In genomic region chr7:66321283-66321682, GRCh38 we compare ENCODE assay signal across 28 cellular contexts.
A peak's percentile ranks its signal among the peaks of the same experiment; 100 is the strongest.
DNase-seq lines count a peak whose midpoint lies in the region; ATAC-seq and TF ChIP-seq lines count a peak whose summit lies in the region.
"Had no signal": no experiment of that assay in that cellular context is flagged by ENCODE, and none has a peak within 500 bp of the region (broad histone marks: within the 10 kb centered on the region; RNA-seq: fewer than 3 reads in every experiment).

No MANE protein-coding gene starts in this region.

- no TSS peak for BruUV-seq in mammary epithelial cell (replicated peaks; lab: Mats Ljungman, UMichigan)

- peaks cover 29% of the 10 kb centered on the region for H3K9me3 Mint-ChIP-seq in endodermal cell

- no peak for TF ChIP-seq CTCF in mammary epithelial cell (conservative IDR thresholded peaks at IDR 0.05 in 1 of 2, IDR thresholded peaks at IDR 0.05 in 1 of 2; ENCODE audit: extremely low read depth in 1 of 2, insufficient read depth in 1 of 2, low read depth in 1 of 2, low read length in 2 of 2)
- no peak for TF ChIP-seq CTCF in breast epithelium (IDR thresholded peaks at IDR 0.05)
- no peak for TF ChIP-seq CTCF in endodermal cell (conservative IDR thresholded peaks at IDR 0.05)

- dilution Hi-C loops in mammary epithelial cell (cut with HindIII; ENCODE audit: low sequenced_read_pairs): no loop called here

- peaks cover 41% of the 10 kb centered on the region for H3K36me3 Mint-ChIP-seq in endodermal cell (ENCODE audit: low read depth)
- H3K36me3 Mint-ChIP-seq: activated naive CD4-positive, alpha-beta T cell treated with anti-CD3 and anti-CD28 coated beads, Interleukin-2, amount 10 ng/mL, durations not matched to agents 7 days and 5 days; natural killer cell had no signal

- no peak overlapping the region for H3K4me2 ChIP-seq in mammary epithelial cell (ENCODE audit: insufficient read depth, low read depth, low read length)
- H3K4me2 ChIP-seq: GM23338, KMS-11 had no signal

- H3K27me3 ChIP-seq in mammary epithelial cell (ENCODE audit: insufficient read depth, low read length) (no peaks in the 10 kb centered on the region), breast epithelium (no peaks in the 10 kb centered on the region), endodermal cell (ENCODE audit: control insufficient read depth, insufficient read depth, low read length, poor library complexity, severe bottlenecking) (no peaks in the 10 kb centered on the region), SJCRH30 (no peaks in the 10 kb centered on the region)
- H3K27me3 ChIP-seq: cardiac muscle cell, tibial nerve had no signal

- intact Hi-C loops in mammary epithelial cell (cut with micrococcal nuclease) (no loop called here), breast epithelium (cut with DNase I; ENCODE audit: low total_unique reads) (no loop called here)

- peak; percentile 58 for ATAC-seq in left lobe of liver
- ATAC-seq in HG02798 (IDR thresholded peaks at IDR 0.05; ENCODE audit: poor library complexity, unreplicated experiment): no peak
- no peak for ATAC-seq in HG03097 (IDR thresholded peaks at IDR 0.05; ENCODE audit: low FRiP score, unreplicated experiment)
- ATAC-seq: CD8-positive, alpha-beta T cell; GM23338; natural killer cell had no signal

- no peak for TF ChIP-seq POLR2A in breast epithelium (IDR thresholded peaks at IDR 0.05)

- H3K36me3 ChIP-seq in mammary epithelial cell (ENCODE audit: insufficient read depth, low read length): peaks cover 4% of the 10 kb centered on the region
- H3K36me3 ChIP-seq in breast epithelium: no peaks in the 10 kb centered on the region
- peaks cover 23% of the 10 kb centered on the region for H3K36me3 ChIP-seq in endodermal cell (ENCODE audit: control insufficient read depth, insufficient read depth, low read length)
- H3K36me3 ChIP-seq in SJCRH30: no peaks in the 10 kb centered on the region
- H3K36me3 ChIP-seq: cardiac muscle cell, tibial nerve had no signal

- H3K9me3 ChIP-seq in mammary epithelial cell (replicated peaks; ENCODE audit: insufficient read depth, low read length): peaks cover 6% of the 10 kb centered on the region
- no peaks in the 10 kb centered on the region for H3K9me3 ChIP-seq in breast epithelium
- H3K9me3 ChIP-seq in endodermal cell (ENCODE audit: control insufficient read depth, low read length): peaks cover 41% of the 10 kb centered on the region
- peaks cover 8% of the 10 kb centered on the region; the same call in 1 of the 2 replicates for H3K9me3 ChIP-seq in SJCRH30 (replicated peaks)

- peak; percentile 34 for DNase-seq in mammary epithelial cell
- no peak for DNase-seq in breast epithelium (ENCODE audit: low spot score in 2 of 2)
- no peak for DNase-seq in endodermal cell
- DNase-seq in left lobe of liver (ENCODE audit: low spot score): no peak
- no peak for DNase-seq in SJCRH30
- DNase-seq in hippocampal formation (lab: John Stamatoyannopoulos, UW): no peak
- DNase-seq: activated B cell treated with CpG ODN at 0.5 μM for 24 hours; activated naive CD4-positive, alpha-beta T cell treated with anti-CD3 and anti-CD28 coated beads, Interleukin-2, amount 10 ng/mL, durations not matched to agents 7 days and 5 days; amygdala; CD8-positive, alpha-beta T cell; GDM1; kidney glomerular epithelial cell; natural killer cell; NCI-H1048; NCI-H2029 treated with DMSO at 0.1 percent for 48 hours; NCI-H226; NCI-H774; stimulated activated CD4-positive, alpha-beta T cell treated with anti-CD3 and anti-CD28 coated beads, Interleukin-12 subunit alpha, Interleukin-12 subunit beta, amount 100 ng/mL, for 4 hours had no signal

- no peak overlapping the region for H2AFZ ChIP-seq in mammary epithelial cell (ENCODE audit: low read depth, low read length)
- H2AFZ ChIP-seq: GM23338 had no signal

- H3K4me1 ChIP-seq in mammary epithelial cell (ENCODE audit: insufficient read depth, low read length) (no peaks in the 10 kb centered on the region), breast epithelium (no peaks in the 10 kb centered on the region), endodermal cell (ENCODE audit: control insufficient read depth, insufficient read depth, low read length) (no peaks in the 10 kb centered on the region), SJCRH30 (peaks cover 4% of the 10 kb centered on the region; the same call in 1 of the 2 replicates)

- no peak overlapping the region for H3K27ac Mint-ChIP-seq in endodermal cell
- H3K27ac Mint-ChIP-seq: activated B cell treated with CpG ODN at 0.5 μM for 24 hours; activated naive CD4-positive, alpha-beta T cell treated with anti-CD3 and anti-CD28 coated beads, Interleukin-2, amount 10 ng/mL, durations not matched to agents 7 days and 5 days; activated T-helper 1 cell treated with anti-CD3 and anti-CD28 coated beads, Interleukin-12 subunit alpha, Interleukin-12 subunit beta, Interleukin-2, Interleukin-4 antibody, amounts not matched to agents 30 ng/mL and 10 ng/mL and 1 ng/mL, durations not matched to agents 14 hours and 24 hours and 36 hours; CD8-positive, alpha-beta T cell; GM23338; mesothelial cell of epicardium; natural killer cell; stimulated activated naive CD8-positive, alpha-beta T cell treated with anti-CD3 and anti-CD28 coated beads, Interleukin-15, Interleukin-2, amounts not matched to agents 100 ng/mL and 50 ng/mL, for 24 hours had no signal

- H3K9ac ChIP-seq in mammary epithelial cell (ENCODE audit: insufficient read depth, low read length) (no peak overlapping the region), endodermal cell (ENCODE audit: extremely low read depth, low read length, poor library complexity, severe bottlenecking) (no peak overlapping the region)
- H3K9ac ChIP-seq: KMS-11 had no signal

- H3K4me3 ChIP-seq in mammary epithelial cell (replicated peaks in 1 of 3; ENCODE audit: insufficient read depth in 1 of 3, low read depth in 2 of 3, low read length in 3 of 3) (no peak overlapping the region), breast epithelium (no peak overlapping the region), endodermal cell (ENCODE audit: low read length) (peak overlapping the region; percentile 41), SJCRH30 (no peak overlapping the region)
- H3K4me3 ChIP-seq: cardiac muscle cell, coronary artery, GM23338, tibial nerve had no signal

- H3K4me1 Mint-ChIP-seq in endodermal cell: peaks cover 11% of the 10 kb centered on the region
- H3K4me1 Mint-ChIP-seq: activated naive CD4-positive, alpha-beta T cell treated with anti-CD3 and anti-CD28 coated beads, Interleukin-2, amount 10 ng/mL, durations not matched to agents 7 days and 5 days; natural killer cell had no signal

- H4K20me1 ChIP-seq in mammary epithelial cell (ENCODE audit: insufficient read depth, low read length): no peaks in the 10 kb centered on the region

- H3K27ac ChIP-seq in mammary epithelial cell (ENCODE audit: insufficient read depth, low read depth, low read length) (no peak overlapping the region), breast epithelium (no peak overlapping the region), endodermal cell (ENCODE audit: low read depth, low read length) (no peak overlapping the region), SJCRH30 (no peak overlapping the region)
- H3K27ac ChIP-seq: cardiac muscle cell, coronary artery, KMS-11, tibial nerve had no signal

- in situ Hi-C loops in mammary epithelial cell (cut with MboI; ENCODE audit: low sequenced_read_pairs in 2 of 2): no loop called here

- peaks cover 32% of the 10 kb centered on the region for H3K79me2 ChIP-seq in mammary epithelial cell (ENCODE audit: insufficient read depth, low read length)

- CTCF ChIA-PET in mammary epithelial cell (lab: Charles Lee; ENCODE audit: low non-redundant PET): interaction anchor here (0.7 kb wide), 1 partner anchor 219 kb away, joined by 4 read pairs; no protein-coding TSS in a partner anchor

- H3K4me3 Mint-ChIP-seq in endodermal cell: no peak overlapping the region
- H3K4me3 Mint-ChIP-seq: activated B cell treated with CpG ODN at 0.5 μM for 24 hours; activated naive CD4-positive, alpha-beta T cell treated with anti-CD3 and anti-CD28 coated beads, Interleukin-2, amount 10 ng/mL, durations not matched to agents 7 days and 5 days; activated T-helper 1 cell treated with anti-CD3 and anti-CD28 coated beads, Interleukin-12 subunit alpha, Interleukin-12 subunit beta, Interleukin-2, Interleukin-4 antibody, amounts not matched to agents 30 ng/mL and 10 ng/mL and 1 ng/mL, durations not matched to agents 14 hours and 24 hours and 36 hours; CD8-positive, alpha-beta T cell; GM23338; mesothelial cell of epicardium; natural killer cell; stimulated activated naive CD8-positive, alpha-beta T cell treated with anti-CD3 and anti-CD28 coated beads, Interleukin-15, Interleukin-2, amounts not matched to agents 100 ng/mL and 50 ng/mL, for 24 hours had no signal

- no peaks in the 10 kb centered on the region for H3K27me3 Mint-ChIP-seq in endodermal cell (ENCODE audit: insufficient read depth)
- H3K27me3 Mint-ChIP-seq: activated B cell treated with CpG ODN at 0.5 μM for 24 hours; activated naive CD4-positive, alpha-beta T cell treated with anti-CD3 and anti-CD28 coated beads, Interleukin-2, amount 10 ng/mL, durations not matched to agents 7 days and 5 days had no signal
